Comparison of ENCODE assay signal across 7 cellular contexts in the genomic region with DNA sequence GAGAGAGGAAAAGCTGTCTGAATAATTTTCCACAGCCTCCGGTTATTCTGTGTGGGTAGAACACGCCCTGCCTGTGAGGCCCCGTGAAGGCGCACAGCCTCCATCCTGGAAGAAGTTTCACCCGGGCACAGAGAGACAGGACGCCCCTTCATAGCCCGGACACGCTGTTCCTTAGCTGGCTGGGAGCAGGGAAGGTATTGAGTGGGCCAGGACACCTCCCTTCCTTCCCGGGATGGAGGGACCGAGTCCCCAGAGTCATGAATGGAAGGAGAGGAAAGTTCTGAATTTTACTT.
"Had no signal": no experiment of that assay in that cellular context is flagged by ENCODE, and none has a peak within 500 bp of the region (broad histone marks: within the 10 kb centered on the region; RNA-seq: fewer than 3 reads in every experiment).

No MANE protein-coding gene starts in this region.

- H3K36me3 Mint-ChIP-seq: natural killer cell; stimulated activated effector memory CD8-positive, alpha-beta T cell treated with anti-CD3 and anti-CD28 coated beads, Interleukin-12 subunit alpha, Interleukin-12 subunit beta, amount 100 ng/mL, for 72 hours had no signal

- H3K9me3 Mint-ChIP-seq: activated T-cell treated with anti-CD3 and anti-CD28 coated beads, Interleukin-2, amount 50 U/mL, for 4 hours; central memory CD8-positive, alpha-beta T cell; natural killer cell; stimulated activated effector memory CD8-positive, alpha-beta T cell treated with anti-CD3 and anti-CD28 coated beads, Interleukin-12 subunit alpha, Interleukin-12 subunit beta, amount 100 ng/mL, for 72 hours had no signal

- H3K27ac Mint-ChIP-seq: natural killer cell; stimulated activated effector memory CD8-positive, alpha-beta T cell treated with anti-CD3 and anti-CD28 coated beads, Interleukin-12 subunit alpha, Interleukin-12 subunit beta, amount 100 ng/mL, for 72 hours had no signal

- DNase-seq: activated CD4-positive, alpha-beta T cell treated with anti-CD3 and anti-CD28 coated beads for 4 hours; activated gamma-delta T cell treated with Interleukin-2 at 50 U/mL for 16 hours; activated T-cell treated with anti-CD3 and anti-CD28 coated beads, Interleukin-2, amount 50 U/mL, for 4 hours; natural killer cell had no signal

- H3K4me1 Mint-ChIP-seq: central memory CD8-positive, alpha-beta T cell; natural killer cell had no signal

- H3K27ac ChIP-seq: VCaP had no signal

- H3K4me3 Mint-ChIP-seq: activated T-cell treated with anti-CD3 and anti-CD28 coated beads, Interleukin-2, amount 50 U/mL, for 4 hours; central memory CD8-positive, alpha-beta T cell; natural killer cell; stimulated activated effector memory CD8-positive, alpha-beta T cell treated with anti-CD3 and anti-CD28 coated beads, Interleukin-12 subunit alpha, Interleukin-12 subunit beta, amount 100 ng/mL, for 72 hours had no signal

- ATAC-seq: activated T-cell treated with anti-CD3 and anti-CD28 coated beads, Interleukin-2, amount 50 U/mL, for 4 hours; natural killer cell; stimulated activated effector memory CD8-positive, alpha-beta T cell treated with anti-CD3 and anti-CD28 coated beads, Interleukin-12 subunit alpha, Interleukin-12 subunit beta, amount 100 ng/mL, for 72 hours had no signal
